In the genomic region with DNA sequence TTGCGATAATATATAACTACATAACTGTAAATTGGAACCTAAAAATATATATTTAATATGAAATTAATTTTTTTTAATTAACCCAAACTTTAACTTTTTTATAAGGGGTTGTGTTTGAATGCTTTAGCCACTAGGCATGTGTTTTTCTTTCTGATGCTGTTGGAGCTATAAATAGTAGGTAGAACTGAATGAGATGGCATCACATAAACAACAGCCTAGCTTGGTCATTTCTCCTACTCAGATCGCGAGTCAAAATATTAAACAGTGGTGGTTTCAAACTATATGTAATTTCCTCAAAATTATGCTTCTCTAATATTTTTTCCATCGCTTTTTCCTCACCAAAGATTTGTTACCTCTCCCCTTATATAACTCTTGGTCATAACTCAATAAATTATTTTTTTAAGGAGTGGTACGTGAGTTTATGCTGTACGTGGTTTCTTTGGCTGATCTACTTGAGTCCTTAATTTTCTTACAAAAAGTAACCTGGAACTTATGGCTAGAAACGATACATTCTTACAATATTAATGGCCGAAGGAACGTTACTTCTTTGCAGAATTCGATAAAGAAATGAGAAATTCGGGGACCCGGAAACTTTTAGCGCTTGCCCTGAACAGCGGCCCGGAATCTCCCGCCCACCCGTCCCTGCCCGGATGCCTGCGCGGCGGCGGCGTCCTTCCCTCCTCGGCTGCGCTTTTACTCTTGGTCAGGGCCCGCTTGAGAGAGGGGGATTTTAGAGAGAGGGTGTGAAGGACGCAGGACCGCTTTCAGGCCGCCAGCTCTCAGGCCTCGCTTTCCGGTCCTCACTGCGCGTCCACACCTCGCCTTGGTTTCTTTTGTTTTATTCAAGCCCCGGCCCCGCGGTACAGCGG, we compare ENCODE assay signal across 8 cellular contexts.
DNase-seq lines count a peak whose midpoint lies in the region; ATAC-seq, FAIRE-seq and TF ChIP-seq lines count a peak whose summit lies in the region.

No MANE protein-coding gene starts in this region.

- peaks cover 0 to 15% (median 5%) of the 10 kb centered on the region in 4 donors for H3K4me1 ChIP-seq in Peyer's patch
- peaks cover 0 to 64% (median 50%) of the 10 kb centered on the region in 9 donors for H3K4me1 ChIP-seq in heart right ventricle
- H3K4me1 ChIP-seq in psoas muscle, result peaks cover 56% of the 10 kb centered on the region

- H3K9me3 ChIP-seq in Peyer's patch (no peaks in the 10 kb centered on the region), heart right ventricle (peaks cover 0 to 5% (median 0%) of the 10 kb centered on the region in 11 donors), psoas muscle (no peaks in the 10 kb centered on the region)

- FAIRE-seq in HTR-8/SVneo (lab: Jason Lieb, UNC), result no peak

- intact Hi-C loops in heart right ventricle (cut with DNase I) (loop anchor here in 7 of 10 donors (2.0 to 10.0 kb wide), 12 partner anchors 68 to 458 kb away; a partner anchor contains a TSS), psoas muscle (cut with DNase I) (loop anchor here (2.0 to 10.0 kb wide), 4 partner anchors 238 to 1696 kb away; no protein-coding TSS in a partner anchor)

- WGBS in heart right ventricle, 2 donors, result 4% methylated on average over 37 to 38 of the region's 38 CpGs
- 3 to 4% (median 3%) methylated on average over 34 to 38 of the region's 38 CpGs for WGBS in psoas muscle, 3 donors

- POLR2A ChIA-PET in activated naive CD8-positive, alpha-beta T cell treated with anti-CD3 and anti-CD28 coated beads, Interleukin-2, amount 10 ng/mL, durations not matched to agents 7 days and 5 days (lab: Charles Lee), result interaction anchor here (0.6 to 3.3 kb wide), 14 partner anchors 9 to 598 kb away, joined by 3 to 46 read pairs (median 3); a partner anchor contains a TSS

- H3K4me3 Mint-ChIP-seq in activated naive CD8-positive, alpha-beta T cell treated with anti-CD3 and anti-CD28 coated beads, Interleukin-2, amount 10 ng/mL, durations not matched to agents 7 days and 5 days, result peak overlapping the region; percentile 88

- no peaks in the 10 kb centered on the region for H3K36me3 ChIP-seq in Peyer's patch
- no peaks in the 10 kb centered on the region for H3K36me3 ChIP-seq in heart right ventricle
- no peaks in the 10 kb centered on the region for H3K36me3 ChIP-seq in psoas muscle (ENCODE audit: insufficient read depth in 1 of 2, low read depth in 1 of 2)

- peak; percentile 74 for DNase-seq in DMS53 (lab: John Stamatoyannopoulos, UW)
- DNase-seq in GM20000 (ENCODE audit: low spot score), result peak; percentile 84
- peak in 2 of 3 donors; percentile 57 to 80 for DNase-seq in Peyer's patch
- no peak for DNase-seq in activated naive CD8-positive, alpha-beta T cell treated with anti-CD3 and anti-CD28 coated beads, Interleukin-2, amount 10 ng/mL, durations not matched to agents 7 days and 5 days
- peak; percentile 54 to 62 for DNase-seq in heart right ventricle
- peak in 1 of 2 donors; percentile 58 for DNase-seq in psoas muscle
- no peak for DNase-seq in HTR-8/SVneo (ENCODE audit: insufficient read length, low spot score)

- ATAC-seq in HG03575 (IDR thresholded peaks at IDR 0.05; ENCODE audit: extremely low read depth, insufficient number of reproducible peaks, low FRiP score, unreplicated experiment) (peak; percentile 10), heart right ventricle (peak; percentile 27 to 63 (median 58)), psoas muscle (peak; percentile 24 to 59 (median 38))
- peak; percentile 32 for ATAC-seq in activated naive CD8-positive, alpha-beta T cell treated with anti-CD3 and anti-CD28 coated beads, Interleukin-2, amount 10 ng/mL, durations not matched to agents 7 days and 5 days (ENCODE audit: low read depth)

- H3K4me3 ChIP-seq in Peyer's patch (peak overlapping the region; percentile 70 to 85 (median 74)), heart right ventricle (peak overlapping the region; percentile 59 to 88 (median 78)), psoas muscle (peak overlapping the region; percentile 84)

- no peaks in the 10 kb centered on the region for H3K27me3 Mint-ChIP-seq in activated naive CD8-positive, alpha-beta T cell treated with anti-CD3 and anti-CD28 coated beads, Interleukin-2, amount 10 ng/mL, durations not matched to agents 7 days and 5 days

- H3K27ac ChIP-seq in Peyer's patch (peak overlapping the region; percentile 96 to 99 (median 98)), heart right ventricle (peak overlapping the region; percentile 94 to 100 (median 98)), psoas muscle (peak overlapping the region; percentile 100)

- TF ChIP-seq CTCF in GM20000 (IDR thresholded peaks at IDR 0.05; ENCODE audit: extremely low read depth, missing control alignments) (no peak), Peyer's patch (IDR thresholded peaks at IDR 0.05) (no peak), heart right ventricle (IDR thresholded peaks at IDR 0.05) (no peak), psoas muscle (IDR thresholded peaks at IDR 0.05) (no peak)

- H3K4me1 Mint-ChIP-seq in activated naive CD8-positive, alpha-beta T cell treated with anti-CD3 and anti-CD28 coated beads, Interleukin-2, amount 10 ng/mL, durations not matched to agents 7 days and 5 days, result peaks cover 39% of the 10 kb centered on the region

- peak overlapping the region; percentile 98 for H3K27ac Mint-ChIP-seq in activated naive CD8-positive, alpha-beta T cell treated with anti-CD3 and anti-CD28 coated beads, Interleukin-2, amount 10 ng/mL, durations not matched to agents 7 days and 5 days

- TF ChIP-seq POLR2A in Peyer's patch (IDR thresholded peaks at IDR 0.05), result no peak

- H3K9me3 Mint-ChIP-seq in activated naive CD8-positive, alpha-beta T cell treated with anti-CD3 and anti-CD28 coated beads, Interleukin-2, amount 10 ng/mL, durations not matched to agents 7 days and 5 days, result peaks cover 5% of the 10 kb centered on the region

- H3K27me3 ChIP-seq in Peyer's patch (no peaks in the 10 kb centered on the region), heart right ventricle (no peaks in the 10 kb centered on the region), psoas muscle (ENCODE audit: insufficient read depth in 3 of 3, low read length in 2 of 3) (no peaks in the 10 kb centered on the region)

- H3K36me3 Mint-ChIP-seq in activated naive CD8-positive, alpha-beta T cell treated with anti-CD3 and anti-CD28 coated beads, Interleukin-2, amount 10 ng/mL, durations not matched to agents 7 days and 5 days, result peaks cover 4% of the 10 kb centered on the region

Comparison
In these comparisons a context has a peak if more than half of its experiments do, and no peak if none do; other contexts are left out.
1. DNase-seq: peak in DMS53 (single experiment), GM20000 (single experiment), Peyer's patch (2 of 3) and heart right ventricle (2 of 2); none in activated naive CD8-positive, alpha-beta T cell treated with anti-CD3 and anti-CD28 coated beads, Interleukin-2, amount 10 ng/mL, durations not matched to agents 7 days and 5 days (single experiment) and HTR-8/SVneo (single experiment).
2. Peak in every context shown above with its lines, with median percentiles within 50 percentile points of each other: ATAC-seq, H3K27ac ChIP-seq and H3K4me3 ChIP-seq.